Comparison of ENCODE assay signal across 33 cellular contexts in the genomic region with DNA sequence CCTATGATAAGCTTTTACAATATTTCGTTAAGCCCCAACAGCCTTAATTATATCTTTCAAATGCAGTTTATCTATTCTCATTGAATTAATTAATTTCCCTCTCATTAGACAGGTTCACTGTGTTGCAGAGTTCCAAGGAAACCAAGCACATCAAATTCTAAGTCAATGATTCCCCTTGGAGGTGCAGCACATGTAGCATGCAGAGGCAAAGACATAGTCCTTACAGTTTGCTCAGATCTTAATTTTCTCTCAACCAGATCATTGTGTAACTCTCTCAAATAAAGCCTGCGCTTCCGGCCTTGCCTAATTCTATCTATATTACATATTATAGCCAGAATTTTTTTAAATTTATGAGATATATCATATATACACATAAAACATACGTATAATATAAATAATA.
"Had no signal": no experiment of that assay in that cellular context is flagged by ENCODE, and none has a peak within 500 bp of the region (broad histone marks: within the 10 kb centered on the region; RNA-seq: fewer than 3 reads in every experiment).

No MANE protein-coding gene starts in this region.

- DNase-seq: Kasumi-1, MG63, MM.1S, MV-4-11, NCI-H1048, NCI-H1092, NCI-H1092 treated with DMSO at 0.1 percent for 48 hours, NCI-H1105, NCI-H1105 treated with DMSO at 0.1 percent for 48 hours, NCI-H1417, NCI-H1417 treated with DMSO at 0.1 percent for 48 hours, NCI-H1436, NCI-H1436 treated with DMSO at 0.1 percent for 48 hours, NCI-H146, NCI-H1694, NCI-H1694 treated with DMSO at 0.1 percent for 48 hours, NCI-H187, NCI-H187 treated with DMSO at 0.1 percent for 48 hours, NCI-H1930, NCI-H2029, NCI-H2029 treated with DMSO at 0.1 percent for 48 hours, NCI-H2081, NCI-H2081 treated with DMSO at 0.1 percent for 48 hours, NCI-H2107, NCI-H2171, NCI-H2171 treated with DMSO at 0.1 percent for 48 hours, NCI-H2227 treated with DMSO at 0.1 percent for 48 hours, NCI-H226, NCI-H345, NCI-H446, NCI-H446 treated with DMSO at 0.1 percent for 48 hours, NCI-H510A, NCI-H510A treated with DMSO at 0.1 percent for 48 hours had no signal

- H3K36me3 ChIP-seq: MG63 had no signal

- H3K4me3 ChIP-seq: MG63 had no signal
